21 cellular contexts compared by ENCODE assay signal in the genomic region with DNA sequence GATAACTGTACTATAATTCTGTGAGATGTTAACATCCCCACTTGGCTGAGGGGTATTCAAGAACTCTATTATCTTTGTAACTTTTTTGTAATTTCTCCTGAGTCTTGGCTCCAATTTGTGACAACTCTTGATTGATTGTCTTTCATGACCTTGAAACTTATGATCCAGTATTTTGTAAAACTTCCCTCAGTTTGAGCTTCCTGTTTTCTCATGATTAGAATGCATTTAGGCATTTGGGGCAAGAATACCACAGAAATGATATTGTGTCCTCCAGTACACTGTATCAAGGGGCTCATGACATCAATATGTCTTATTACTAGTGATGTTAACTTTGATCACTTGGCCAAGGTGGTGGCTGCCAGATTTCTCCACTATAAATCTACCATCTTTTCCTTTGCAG. TPM values are rescaled to one million over a fixed set of nuclear protein-coding genes. Genes with fewer than 3 reads are reported as not detected.
DNase-seq lines count a peak whose midpoint lies in the region; ATAC-seq and TF ChIP-seq lines count a peak whose summit lies in the region.
"Had no signal": no experiment of that assay in that cellular context is flagged by ENCODE, and none has a peak within 500 bp of the region (broad histone marks: within the 10 kb centered on the region; RNA-seq: fewer than 3 reads in every experiment).

No MANE protein-coding gene starts in this region.

- TF ChIP-seq CTCF in foreskin keratinocyte (conservative IDR thresholded peaks at IDR 0.05) (no peak), uterus (IDR thresholded peaks at IDR 0.05) (no peak), tibial artery (IDR thresholded peaks at IDR 0.05) (no peak)

- H3K27ac ChIP-seq in SK-N-MC (peak overlapping the region; percentile 25; the same call in 1 of the 2 replicates), foreskin keratinocyte (peak overlapping the region; percentile 84), uterus (peak overlapping the region; percentile 2 to 30), SJCRH30 (no peak overlapping the region), tibial artery (peak overlapping the region in 1 of 2 donors; percentile 6)
- H3K27ac ChIP-seq: colonic mucosa, HL-60 had no signal

- no peak overlapping the region for H3K4me3 Mint-ChIP-seq in activated naive CD4-positive, alpha-beta T cell treated with anti-CD3 and anti-CD28 coated beads, Interleukin-2, amount 50 U/mL, for 24 hours
- H3K4me3 Mint-ChIP-seq: activated CD4-positive, alpha-beta T cell treated with anti-CD3 and anti-CD28 coated beads, Interleukin-2, amount 10 ng/mL, durations not matched to agents 7 days and 5 days had no signal

- H3K4me1 ChIP-seq in foreskin keratinocyte (peaks cover 31% of the 10 kb centered on the region), uterus (peaks cover 0 to 7% of the 10 kb centered on the region in 2 donors), SJCRH30 (no peaks in the 10 kb centered on the region), tibial artery (peaks cover 0 to 41% (median 13%) of the 10 kb centered on the region in 4 donors)

- H3K9me3 ChIP-seq in SK-N-MC (ENCODE audit: low read depth, low read length) (no peaks in the 10 kb centered on the region), uterus (no peaks in the 10 kb centered on the region), SJCRH30 (replicated peaks) (no peaks in the 10 kb centered on the region), tibial artery (no peaks in the 10 kb centered on the region)
- H3K9me3 ChIP-seq: colonic mucosa, left lung had no signal

- no peaks in the 10 kb centered on the region for H3K27me3 Mint-ChIP-seq in activated naive CD4-positive, alpha-beta T cell treated with anti-CD3 and anti-CD28 coated beads, Interleukin-2, amount 50 U/mL, for 24 hours
- H3K27me3 Mint-ChIP-seq: activated CD4-positive, alpha-beta T cell treated with anti-CD3 and anti-CD28 coated beads, Interleukin-2, amount 10 ng/mL, durations not matched to agents 7 days and 5 days had no signal

- H3K4me3 ChIP-seq in SK-N-MC (no peak overlapping the region), uterus (no peak overlapping the region), SJCRH30 (no peak overlapping the region), tibial artery (no peak overlapping the region)
- H3K4me3 ChIP-seq: colonic mucosa, left lung had no signal

- no peaks in the 10 kb centered on the region for H3K27me3 ChIP-seq in foreskin keratinocyte
- H3K27me3 ChIP-seq in uterus = no peaks in the 10 kb centered on the region
- no peaks in the 10 kb centered on the region for H3K27me3 ChIP-seq in SJCRH30
- no peaks in the 10 kb centered on the region for H3K27me3 ChIP-seq in tibial artery
- H3K27me3 ChIP-seq: colonic mucosa, left lung had no signal

- no peaks in the 10 kb centered on the region for H3K9me3 Mint-ChIP-seq in activated naive CD4-positive, alpha-beta T cell treated with anti-CD3 and anti-CD28 coated beads, Interleukin-2, amount 50 U/mL, for 24 hours
- H3K9me3 Mint-ChIP-seq: activated CD4-positive, alpha-beta T cell treated with anti-CD3 and anti-CD28 coated beads, Interleukin-2, amount 10 ng/mL, durations not matched to agents 7 days and 5 days had no signal

- no peak for DNase-seq in activated naive CD4-positive, alpha-beta T cell treated with anti-CD3 and anti-CD28 coated beads, Interleukin-2, amount 50 U/mL, for 16 hours
- DNase-seq in SK-N-MC (ENCODE audit: low read depth, low spot score) = no peak
- no peak for DNase-seq in foreskin keratinocyte
- DNase-seq in uterus = no peak
- DNase-seq in SJCRH30 = no peak
- no peak for DNase-seq in tibial artery
- DNase-seq: activated CD4-positive, alpha-beta T cell treated with anti-CD3 and anti-CD28 coated beads, Interleukin-2, amount 10 ng/mL, durations not matched to agents 7 days and 5 days; activated CD8-positive, alpha-beta memory T cell treated with anti-CD3 and anti-CD28 coated beads, Interleukin-2, amount 50 U/mL, for 4 hours; activated gamma-delta T cell treated with Interleukin-2 at 50 U/mL for 16 hours; colonic mucosa; H7; left lung; NCI-H1105; occipital lobe; stimulated activated naive CD8-positive, alpha-beta T cell treated with anti-CD3 and anti-CD28 coated beads, Interleukin-15, Interleukin-2, amounts not matched to agents 100 U/mL and 50 U/mL, for 24 hours; trophoblast cell had no signal

- no peak for ATAC-seq in foreskin keratinocyte
- no peak for ATAC-seq in HG03442 (IDR thresholded peaks at IDR 0.05; ENCODE audit: unreplicated experiment)
- ATAC-seq: Panc1; sciatic nerve; stimulated activated naive CD8-positive, alpha-beta T cell treated with anti-CD3 and anti-CD28 coated beads, Interleukin-15, Interleukin-2, amounts not matched to agents 100 U/mL and 50 U/mL, for 24 hours had no signal

- H3K36me3 ChIP-seq in SK-N-MC (ENCODE audit: insufficient read depth, low read length) (peaks cover 17% of the 10 kb centered on the region), uterus (no peaks in the 10 kb centered on the region), SJCRH30 (no peaks in the 10 kb centered on the region; the same call in none of the 2 replicates), tibial artery (no peaks in the 10 kb centered on the region)
- H3K36me3 ChIP-seq: colonic mucosa, left lung had no signal

- no peaks in the 10 kb centered on the region for H3K36me3 Mint-ChIP-seq in activated naive CD4-positive, alpha-beta T cell treated with anti-CD3 and anti-CD28 coated beads, Interleukin-2, amount 50 U/mL, for 24 hours

- intact Hi-C loops in uterus (cut with DNase I; ENCODE audit: low total_unique reads) (loop anchor here (5.0 kb wide), 1 partner anchor 87 kb away; no protein-coding TSS in a partner anchor), tibial artery (cut with DNase I; ENCODE audit: low total_unique reads) (loop anchor here (5.0 to 10.0 kb wide), 2 partner anchors 52 to 90 kb away; no protein-coding TSS in a partner anchor)

- peaks cover 78% of the 10 kb centered on the region for H3K4me1 Mint-ChIP-seq in activated naive CD4-positive, alpha-beta T cell treated with anti-CD3 and anti-CD28 coated beads, Interleukin-2, amount 50 U/mL, for 24 hours

- no peak overlapping the region for H3K9ac ChIP-seq in SK-N-MC (ENCODE audit: insufficient read length)

- TF ChIP-seq POLR2A in uterus (IDR thresholded peaks at IDR 0.05) = no peak

- peak overlapping the region; percentile 72 for H3K27ac Mint-ChIP-seq in activated naive CD4-positive, alpha-beta T cell treated with anti-CD3 and anti-CD28 coated beads, Interleukin-2, amount 50 U/mL, for 24 hours
- H3K27ac Mint-ChIP-seq: activated CD4-positive, alpha-beta T cell treated with anti-CD3 and anti-CD28 coated beads, Interleukin-2, amount 10 ng/mL, durations not matched to agents 7 days and 5 days had no signal

RNA-seq across cellular contexts. Expression of a gene that starts 37.4 kb away (rescaled TPM):
- total RNA-seq in foreskin keratinocyte = 26.8 and 29.6 TPM in 2 replicates
- 21.4 and 26.4 TPM in 2 replicates for polyA plus RNA-seq in foreskin keratinocyte
- total RNA-seq in uterus = 10 to 100 TPM in 2 of 4 donors, 1 to 10 TPM in 2; 7.6 to 15.8 (median 12.2) TPM
- total RNA-seq in SJCRH30 (2014; rRNA removed; shearing (Covaris generic)) = 48.8 and 50.3 TPM in 2 replicates

RNA-seq across cellular contexts. Expression of a gene that starts 57.2 kb away (rescaled TPM):
- total RNA-seq in foreskin keratinocyte (49.5 and 50.2 TPM in 2 replicates), uterus (10 to 100 TPM in 3 of 4 donors, 1 to 10 TPM in 1; 9.7 to 67.9 (median 56.0) TPM)
- polyA plus RNA-seq in foreskin keratinocyte = 21.0 and 25.2 TPM in 2 replicates
- total RNA-seq in SJCRH30 (2014; rRNA removed; shearing (Covaris generic)) = 49.0 and 50.8 TPM in 2 replicates
